In genomic region chr11:74748211-74749126, GRCh38 we compare ENCODE assay signal across 8 cellular contexts. TPM values are rescaled to one million over a fixed set of nuclear protein-coding genes. Genes with fewer than 3 reads are reported as not detected.
DNase-seq lines count a peak whose midpoint lies in the region; ATAC-seq, FAIRE-seq and TF ChIP-seq lines count a peak whose summit lies in the region.

A gene with protein sequence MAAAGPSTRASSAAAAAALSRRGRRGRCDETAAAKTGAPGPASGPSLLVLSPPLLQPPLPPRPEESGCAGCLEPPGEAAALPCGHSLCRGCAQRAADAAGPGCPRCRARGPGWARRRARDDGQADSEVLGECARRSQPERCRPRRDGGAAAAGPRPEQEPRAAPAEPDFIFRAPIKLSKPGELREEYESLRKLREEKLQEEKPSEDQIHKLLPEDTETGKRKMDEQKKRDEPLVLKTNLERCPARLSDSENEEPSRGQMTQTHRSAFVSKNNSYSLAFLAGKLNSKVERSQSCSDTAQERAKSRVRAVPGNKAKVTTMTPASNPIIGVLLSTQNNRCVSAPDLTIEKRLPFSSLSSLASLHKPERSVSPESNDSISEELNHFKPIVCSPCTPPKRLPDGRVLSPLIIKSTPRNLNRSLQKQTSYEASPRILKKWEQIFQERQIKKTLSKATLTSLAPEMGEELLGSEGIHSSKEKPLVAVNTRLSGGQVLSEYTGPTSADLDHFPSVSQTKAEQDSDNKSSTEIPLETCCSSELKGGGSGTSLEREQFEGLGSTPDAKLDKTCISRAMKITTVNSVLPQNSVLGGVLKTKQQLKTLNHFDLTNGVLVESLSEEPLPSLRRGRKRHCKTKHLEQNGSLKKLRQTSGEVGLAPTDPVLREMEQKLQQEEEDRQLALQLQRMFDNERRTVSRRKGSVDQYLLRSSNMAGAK (plus strand): TSS chr11:74748849. CDS start chr11:74748881, 32 bp downstream.

- H4K20me1 ChIP-seq in astrocyte (ENCODE audit: insufficient read depth, low read length): peaks cover 8% of the 10 kb centered on the region

- TF ChIP-seq POLR2A in GM18505 (IDR thresholded peaks at IDR 0.05; ENCODE audit: borderline replicate concordance, extremely low read depth, insufficient read depth, insufficient read length): peak; percentile 91

- H3K4me3 Mint-ChIP-seq in astrocyte (ENCODE audit: unreplicated experiment): peak within 1 kb of the TSS; percentile 94

- H3K27ac Mint-ChIP-seq in astrocyte (ENCODE audit: unreplicated experiment): peak within 1 kb of the TSS; percentile 73

- no peaks in the 10 kb centered on the region for H3K9me3 ChIP-seq in astrocyte (ENCODE audit: insufficient read depth, low read depth, low read length)

- DNase-seq in NCI-H2029 (lab: John Stamatoyannopoulos, UW) (peak; percentile 96), T-helper 22 cell (ENCODE audit: low read depth) (peak; percentile 85), astrocyte (ENCODE audit: low read depth) (peak; percentile 92), hepatic stellate cell (ENCODE audit: low spot score) (peak; percentile 99), renal cortical epithelial cell (ENCODE audit: low read depth) (peak; percentile 92), cortex of kidney (lab: John Stamatoyannopoulos, UW) (no peak)

- ATAC-seq in GM18505 (IDR thresholded peaks at IDR 0.05; ENCODE audit: unreplicated experiment) (peak; percentile 94), HG02973 (IDR thresholded peaks at IDR 0.05; ENCODE audit: unreplicated experiment) (peak; percentile 96)

- peak within 1 kb of the TSS; percentile 74 for H3K4me3 ChIP-seq in astrocyte (ENCODE audit: insufficient read depth, low read depth, low read length)

- H3K79me2 ChIP-seq in astrocyte (ENCODE audit: insufficient read depth, low read length): peaks cover 43% of the 10 kb centered on the region

- no peaks in the 10 kb centered on the region for H3K9me3 Mint-ChIP-seq in astrocyte (ENCODE audit: unreplicated experiment)

- H3K4me1 Mint-ChIP-seq in astrocyte (ENCODE audit: low read depth, unreplicated experiment): peaks cover 8% of the 10 kb centered on the region

- H3K9ac ChIP-seq in astrocyte (ENCODE audit: low read length): peak within 1 kb of the TSS; percentile 93

- H3K27me3 ChIP-seq in astrocyte (ENCODE audit: insufficient read depth, low read length): peaks cover 3% of the 10 kb centered on the region

- peak within 1 kb of the TSS; percentile 80 for H2AFZ ChIP-seq in astrocyte (ENCODE audit: low read depth, low read length)

- peak within 1 kb of the TSS; percentile 87 for H3K27ac ChIP-seq in astrocyte (ENCODE audit: low read depth, low read length)

- peak within 1 kb of the TSS; percentile 90 for H3K4me2 ChIP-seq in astrocyte (ENCODE audit: low read length)

- H3K4me1 ChIP-seq in astrocyte (ENCODE audit: insufficient read depth, low read length): peaks cover 14% of the 10 kb centered on the region

- FAIRE-seq in astrocyte (lab: Jason Lieb, UNC): no peak

- no peak for TF ChIP-seq CTCF in astrocyte (IDR thresholded peaks at IDR 0.05; ENCODE audit: insufficient read depth, low read depth, low read length)

- H3K36me3 ChIP-seq in astrocyte (ENCODE audit: insufficient read depth, low read length): no peaks in the 10 kb centered on the region

- H3K36me3 Mint-ChIP-seq in astrocyte (ENCODE audit: low read depth, unreplicated experiment): no peaks in the 10 kb centered on the region

- peaks cover 8% of the 10 kb centered on the region for H3K27me3 Mint-ChIP-seq in astrocyte (ENCODE audit: low read depth, unreplicated experiment)

RNA-seq across cellular contexts. Expression of the gene that starts here (rescaled TPM):
- total RNA-seq in astrocyte (9.8 and 10.7 TPM in 2 replicates), renal cortical epithelial cell (16.7 and 18.2 TPM in 2 replicates)
